ENCODE assay signal across 30 cellular contexts in genomic region chr17:57038486-57038885, GRCh38.
"Had no signal": no experiment of that assay in that cellular context is flagged by ENCODE, and none has a peak within 500 bp of the region (broad histone marks: within the 10 kb centered on the region; RNA-seq: fewer than 3 reads in every experiment).

No MANE protein-coding gene starts in this region.

- H3K4me3 ChIP-seq: ascending aorta, breast epithelium, cardiac muscle cell, coronary artery, esophagus muscularis mucosa, gastrocnemius medialis, heart right ventricle, hepatocyte had no signal

- H3K36me3 ChIP-seq: ascending aorta, breast epithelium, cardiac muscle cell, esophagus muscularis mucosa, gastrocnemius medialis, heart right ventricle had no signal

- H3K9me3 ChIP-seq: ascending aorta, breast epithelium, esophagus muscularis mucosa, gastrocnemius medialis, heart right ventricle had no signal

- H3K27me3 ChIP-seq: ascending aorta, breast epithelium, cardiac muscle cell, esophagus muscularis mucosa, gastrocnemius medialis had no signal

- H3K79me2 ChIP-seq: hepatocyte had no signal

- H3K27ac ChIP-seq: ascending aorta, breast epithelium, cardiac muscle cell, coronary artery, esophagus muscularis mucosa, foreskin keratinocyte, gastrocnemius medialis, heart right ventricle, hepatocyte had no signal

- DNase-seq: activated CD4-positive, alpha-beta memory T cell treated with anti-CD3 and anti-CD28 coated beads, Interleukin-2, amount 10 ng/mL, durations not matched to agents 7 days and 5 days; activated CD4-positive, alpha-beta T cell treated with anti-CD3 and anti-CD28 coated beads for 36 hours; activated CD4-positive, alpha-beta T cell treated with anti-CD3 and anti-CD28 coated beads, Interleukin-2, amount 10 ng/mL, durations not matched to agents 24 days and 14 days; activated CD4-positive, alpha-beta T cell treated with anti-CD3 and anti-CD28 coated beads, Interleukin-2, amount 50 U/mL, for 4 hours; activated CD4-positive, CD25-positive, alpha-beta regulatory T cell; activated CD4-positive, CD25-positive, alpha-beta regulatory T cell treated with anti-CD3 and anti-CD28 coated beads, Interleukin-2, amount 50 U/mL, for 72 hours; activated CD8-positive, alpha-beta memory T cell treated with anti-CD3 and anti-CD28 coated beads, Interleukin-2, amount 50 U/mL, for 48 hours; activated gamma-delta T cell; activated naive CD4-positive, alpha-beta T cell; activated naive CD4-positive, alpha-beta T cell treated with anti-CD3 and anti-CD28 coated beads, Interleukin-2, amount 10 ng/mL, durations not matched to agents 7 days and 5 days; activated naive CD8-positive, alpha-beta T cell treated with anti-CD3 and anti-CD28 coated beads, Interleukin-2, amount 10 ng/mL, durations not matched to agents 7 days and 5 days; activated T-cell treated with anti-CD3 and anti-CD28 coated beads for 4 hours; activated T-cell treated with anti-CD3 and anti-CD28 coated beads, Interleukin-2, amount 50 U/mL, for 24 hours; activated T-cell treated with anti-CD3 and anti-CD28 coated beads, Interleukin-2, amount 50 U/mL, for 72 hours; central memory CD4-positive, alpha-beta T cell; cerebellar nuclear complex; dermis blood vessel endothelial cell; effector CD4-positive, alpha-beta T cell; effector memory CD8-positive, alpha-beta T cell; erythroblast; foreskin keratinocyte; gastrocnemius medialis; heart right ventricle; T-helper 2 cell had no signal

- H3K4me2 ChIP-seq: hepatocyte had no signal

- H3K4me1 ChIP-seq: foreskin keratinocyte had no signal

- H2AFZ ChIP-seq: hepatocyte had no signal
